ENCODE assay signal across 14 cellular contexts in the genomic region with DNA sequence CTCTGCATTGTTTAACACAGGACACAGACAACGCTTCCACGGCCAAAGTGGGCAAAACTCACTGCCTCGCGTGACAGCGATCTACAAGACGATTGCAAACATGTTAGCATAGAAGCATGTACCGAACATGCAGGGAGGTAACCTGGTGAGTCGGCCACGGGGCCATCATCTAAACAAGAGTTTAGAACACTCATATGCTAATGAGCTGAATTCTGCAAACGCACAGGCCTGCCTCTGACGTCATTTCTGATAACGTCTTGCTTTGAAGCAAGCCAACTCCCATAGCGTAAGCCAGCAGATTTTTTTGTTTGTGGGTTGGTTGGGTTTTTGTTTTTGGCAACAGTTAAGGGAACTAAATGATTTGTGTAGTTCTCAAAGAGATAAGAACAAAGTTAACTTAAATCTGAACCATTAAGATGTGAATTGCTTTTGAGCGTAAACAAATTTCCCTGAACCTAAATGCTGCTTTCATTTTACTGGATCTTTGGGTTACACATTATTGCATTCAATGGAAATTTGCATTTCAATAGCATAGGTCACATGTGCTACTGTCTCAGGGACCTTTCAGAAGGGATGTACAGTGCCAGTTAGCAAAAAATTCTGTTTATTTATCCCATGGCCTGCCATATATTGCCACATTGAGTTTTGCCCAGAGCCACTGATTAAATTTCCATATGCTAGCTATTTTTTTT.
DNase-seq lines count a peak whose midpoint lies in the region; ATAC-seq, FAIRE-seq and TF ChIP-seq lines count a peak whose summit lies in the region.
"Had no signal": no experiment of that assay in that cellular context is flagged by ENCODE, and none has a peak within 500 bp of the region (broad histone marks: within the 10 kb centered on the region; RNA-seq: fewer than 3 reads in every experiment).

No MANE protein-coding gene starts in this region.

- peaks cover 5% of the 10 kb centered on the region for H3K4me1 Mint-ChIP-seq in activated CD8-positive, alpha-beta memory T cell treated with anti-CD3 and anti-CD28 coated beads, Interleukin-2, amount 10 ng/mL, durations not matched to agents 7 days and 5 days

- TF ChIP-seq EP300 in HepG2 (IDR thresholded peaks at IDR 0.05; ENCODE audit: low read depth in 2 of 2, low read length in 2 of 2) (no peak), HepG2 (CRISPR knock-in tag; IDR thresholded peaks at IDR 0.05; ENCODE audit: borderline replicate concordance) (no peak)

- FAIRE-seq in HepG2 (lab: Jason Lieb, UNC), result no peak

- H4K20me1 ChIP-seq in HepG2 (ENCODE audit: insufficient read depth, low read length) (no peaks in the 10 kb centered on the region), hepatocyte (ENCODE audit: insufficient read depth, poor library complexity, severe bottlenecking) (no peaks in the 10 kb centered on the region)

- in situ Hi-C loops in HepG2 (cut with HindIII; ENCODE audit: extremely low pct_ligation_motif_present, low pct_unique_long_range_greater_than_20kb), result loop anchor here (10.0 kb wide), 1 partner anchor 413 kb away; no protein-coding TSS in a partner anchor
- in situ Hi-C loops in astrocyte of the cerebellum (cut with HindIII; ENCODE audit: low sequenced_read_pairs), result no loop called here

- no peaks in the 10 kb centered on the region for H3K4me1 ChIP-seq in HepG2 (ENCODE audit: insufficient read depth, low read length)
- H3K4me1 ChIP-seq in right lobe of liver, result no peaks in the 10 kb centered on the region
- no peaks in the 10 kb centered on the region for H3K4me1 ChIP-seq in hepatocyte (ENCODE audit: insufficient read depth)
- peaks cover 0 to 6% of the 10 kb centered on the region in 2 donors for H3K4me1 ChIP-seq in uterus
- H3K4me1 ChIP-seq: BE2C had no signal

- intact Hi-C loops in HepG2 (cut with micrococcal nuclease; ENCODE audit: unreplicated experiment), result no loop called here
- intact Hi-C loops in right lobe of liver (cut with DNase I), result loop anchor here (5.0 kb wide), 2 partner anchors 115 to 120 kb away; no protein-coding TSS in a partner anchor
- intact Hi-C loops in uterus (cut with DNase I; ENCODE audit: low total_unique reads), result loop anchor here (10.0 kb wide), 1 partner anchor 113 kb away; no protein-coding TSS in a partner anchor

- peaks cover 7 to 59% of the 10 kb centered on the region in 2 experiments for H3K27me3 ChIP-seq in HepG2 (ENCODE audit: control insufficient read depth in 1 of 2, insufficient read depth in 2 of 2, low read length in 2 of 2)
- peaks cover 0 to 3% of the 10 kb centered on the region in 2 donors for H3K27me3 ChIP-seq in right lobe of liver
- peaks cover 25% of the 10 kb centered on the region for H3K27me3 ChIP-seq in hepatocyte
- no peaks in the 10 kb centered on the region for H3K27me3 ChIP-seq in uterus
- H3K27me3 ChIP-seq: BE2C had no signal

- TF ChIP-seq POLR2A in HepG2 (IDR thresholded peaks at IDR 0.05; ENCODE audit: insufficient read depth in 1 of 2, low read depth in 2 of 2, low read length in 2 of 2), result no peak
- TF ChIP-seq POLR2A in right lobe of liver (IDR thresholded peaks at IDR 0.05), result no peak
- TF ChIP-seq POLR2A in uterus (IDR thresholded peaks at IDR 0.05), result no peak

- no peaks in the 10 kb centered on the region for H3K9me2 ChIP-seq in hepatocyte (replicated peaks; ENCODE audit: insufficient read depth)

- POLR2A ChIA-PET in HepG2 (lab: Yijun Ruan, JAX), result no interaction called here

- no peak overlapping the region for H3K27ac ChIP-seq in HepG2 (ENCODE audit: extremely low read length, insufficient read depth, low read length)
- H3K27ac ChIP-seq in right lobe of liver, result no peak overlapping the region
- no peak overlapping the region for H3K27ac ChIP-seq in hepatocyte
- peak overlapping the region; percentile 71 to 76 for H3K27ac ChIP-seq in uterus
- H3K27ac ChIP-seq: esophagus squamous epithelium had no signal

- no peak overlapping the region for H3K4me3 Mint-ChIP-seq in activated CD8-positive, alpha-beta memory T cell treated with anti-CD3 and anti-CD28 coated beads, Interleukin-2, amount 10 ng/mL, durations not matched to agents 7 days and 5 days
- H3K4me3 Mint-ChIP-seq: activated naive CD4-positive, alpha-beta T cell treated with anti-CD3 and anti-CD28 coated beads, Interleukin-2, amount 10 ng/mL, durations not matched to agents 7 days and 5 days; stimulated activated naive CD8-positive, alpha-beta T cell treated with anti-CD3 and anti-CD28 coated beads, Interleukin-15, Interleukin-2, amounts not matched to agents 100 ng/mL and 50 ng/mL, for 24 hours had no signal

- no peak overlapping the region for H2AFZ ChIP-seq in HepG2 (ENCODE audit: low read length)
- no peak overlapping the region for H2AFZ ChIP-seq in hepatocyte

- no peaks in the 10 kb centered on the region for H3K79me2 ChIP-seq in HepG2 (ENCODE audit: insufficient read depth, low read length)
- H3K79me2 ChIP-seq in hepatocyte, result no peaks in the 10 kb centered on the region

- peaks cover 57% of the 10 kb centered on the region for H3K27me3 Mint-ChIP-seq in activated CD8-positive, alpha-beta memory T cell treated with anti-CD3 and anti-CD28 coated beads, Interleukin-2, amount 10 ng/mL, durations not matched to agents 7 days and 5 days

- H3K9me3 ChIP-seq in HepG2 (ENCODE audit: low read length) (no peaks in the 10 kb centered on the region), right lobe of liver (no peaks in the 10 kb centered on the region), hepatocyte (ENCODE audit: low read depth) (no peaks in the 10 kb centered on the region), uterus (no peaks in the 10 kb centered on the region)
- H3K9me3 ChIP-seq: BE2C, esophagus squamous epithelium had no signal

- H3K9me3 Mint-ChIP-seq in activated CD8-positive, alpha-beta memory T cell treated with anti-CD3 and anti-CD28 coated beads, Interleukin-2, amount 10 ng/mL, durations not matched to agents 7 days and 5 days (ENCODE audit: low read depth), result no peaks in the 10 kb centered on the region
- H3K9me3 Mint-ChIP-seq: activated naive CD4-positive, alpha-beta T cell treated with anti-CD3 and anti-CD28 coated beads, Interleukin-2, amount 10 ng/mL, durations not matched to agents 7 days and 5 days; stimulated activated naive CD8-positive, alpha-beta T cell treated with anti-CD3 and anti-CD28 coated beads, Interleukin-15, Interleukin-2, amounts not matched to agents 100 ng/mL and 50 ng/mL, for 24 hours had no signal

- H3K36me3 ChIP-seq in HepG2 (replicated peaks in 1 of 2; ENCODE audit: control insufficient read depth in 1 of 2, insufficient read depth in 2 of 2, low read length in 2 of 2) (no peaks in the 10 kb centered on the region), right lobe of liver (no peaks in the 10 kb centered on the region), hepatocyte (replicated peaks; ENCODE audit: insufficient read depth, low read depth) (no peaks in the 10 kb centered on the region), uterus (no peaks in the 10 kb centered on the region)
- H3K36me3 ChIP-seq: BE2C, esophagus squamous epithelium had no signal

- no peak for ATAC-seq in HepG2
- no peak for ATAC-seq in right lobe of liver
- no peak for ATAC-seq in stimulated activated naive CD8-positive, alpha-beta T cell treated with anti-CD3 and anti-CD28 coated beads, Interleukin-15, Interleukin-2, amounts not matched to agents 100 U/mL and 50 U/mL, for 24 hours
- ATAC-seq in activated CD8-positive, alpha-beta memory T cell treated with anti-CD3 and anti-CD28 coated beads, Interleukin-2, amount 10 ng/mL, durations not matched to agents 7 days and 5 days, result no peak

- no peaks in the 10 kb centered on the region for H3K36me3 Mint-ChIP-seq in activated CD8-positive, alpha-beta memory T cell treated with anti-CD3 and anti-CD28 coated beads, Interleukin-2, amount 10 ng/mL, durations not matched to agents 7 days and 5 days
- H3K36me3 Mint-ChIP-seq: activated naive CD4-positive, alpha-beta T cell treated with anti-CD3 and anti-CD28 coated beads, Interleukin-2, amount 10 ng/mL, durations not matched to agents 7 days and 5 days had no signal

- no peak overlapping the region for H3K4me2 ChIP-seq in HepG2 (ENCODE audit: low read depth, low read length)
- no peak overlapping the region for H3K4me2 ChIP-seq in hepatocyte

- no TSS peak for BruUV-seq in HepG2 (replicated peaks; lab: Mats Ljungman, UMichigan)

- CTCF ChIA-PET in HepG2 (lab: Yijun Ruan, JAX; ENCODE audit: low intra/inter-chr PET ratio, low total read pairs), result no interaction called here
- CTCF ChIA-PET in activated CD8-positive, alpha-beta memory T cell treated with anti-CD3 and anti-CD28 coated beads, Interleukin-2, amount 10 ng/mL, durations not matched to agents 7 days and 5 days (lab: Charles Lee), result interaction anchor here (1.0 kb wide), 1 partner anchor 37 kb away, joined by 3 read pairs; no protein-coding TSS in a partner anchor

- H3K9ac ChIP-seq in HepG2 (ENCODE audit: insufficient read depth, low read depth, low read length), result no peak overlapping the region

- 59% methylated on average over 14 of the region's 14 CpGs for WGBS in HepG2 (ENCODE audit: low lambda C conversion rate)
- WGBS in right lobe of liver (ENCODE audit: insufficient coverage, low coverage, low lambda C conversion rate, missing lambda C conversion rate), result 63% methylated on average over 14 of the region's 14 CpGs
- WGBS in hepatocyte (ENCODE audit: low lambda C conversion rate, missing lambda C conversion rate), result 65% methylated on average over 14 of the region's 14 CpGs

- no peak for TF ChIP-seq RAD21 in HepG2 (CRISPR knock-in tag; IDR thresholded peaks at IDR 0.05)

- DNase-seq in HepG2 (ENCODE audit: low spot score) (no peak), right lobe of liver (no peak), astrocyte of the cerebellum (ENCODE audit: low read depth) (peak; percentile 40), hepatocyte (ENCODE audit: low spot score) (peak; percentile 51), uterus (peak in 1 of 2 donors; percentile 44), cerebellar nuclear complex (lab: John Stamatoyannopoulos, UW) (no peak)
- no peak for DNase-seq in stimulated activated naive CD8-positive, alpha-beta T cell treated with anti-CD3 and anti-CD28 coated beads, Interleukin-15, Interleukin-2, amounts not matched to agents 100 U/mL and 50 U/mL, for 24 hours
- DNase-seq in activated CD8-positive, alpha-beta memory T cell treated with anti-CD3 and anti-CD28 coated beads, Interleukin-2, amount 10 ng/mL, durations not matched to agents 7 days and 5 days, result no peak
- DNase-seq: activated naive CD4-positive, alpha-beta T cell treated with anti-CD3 and anti-CD28 coated beads, Interleukin-2, amount 10 ng/mL, durations not matched to agents 7 days and 5 days; BE2C; esophagus squamous epithelium; NCI-H1092 treated with DMSO at 0.1 percent for 48 hours; NCI-H526 had no signal

- H3K27ac Mint-ChIP-seq in activated CD8-positive, alpha-beta memory T cell treated with anti-CD3 and anti-CD28 coated beads, Interleukin-2, amount 10 ng/mL, durations not matched to agents 7 days and 5 days, result no peak overlapping the region
- H3K27ac Mint-ChIP-seq: activated naive CD4-positive, alpha-beta T cell treated with anti-CD3 and anti-CD28 coated beads, Interleukin-2, amount 10 ng/mL, durations not matched to agents 7 days and 5 days; stimulated activated naive CD8-positive, alpha-beta T cell treated with anti-CD3 and anti-CD28 coated beads, Interleukin-15, Interleukin-2, amounts not matched to agents 100 ng/mL and 50 ng/mL, for 24 hours had no signal

- H3K4me3 ChIP-seq in HepG2 (replicated peaks in 1 of 3; ENCODE audit: insufficient read depth in 1 of 3, low read depth in 2 of 3, low read length in 3 of 3), result no peak overlapping the region
- H3K4me3 ChIP-seq in right lobe of liver, result no peak overlapping the region
- H3K4me3 ChIP-seq in astrocyte of the cerebellum (ENCODE audit: low read depth, low read length), result no peak overlapping the region
- H3K4me3 ChIP-seq in hepatocyte, result no peak overlapping the region
- H3K4me3 ChIP-seq in uterus, result no peak overlapping the region

- no peak for TF ChIP-seq CTCF in HepG2 (CRISPR knock-in tag; IDR thresholded peaks at IDR 0.05)
- TF ChIP-seq CTCF in right lobe of liver (IDR thresholded peaks at IDR 0.05), result no peak
- TF ChIP-seq CTCF in astrocyte of the cerebellum (IDR thresholded peaks at IDR 0.05; ENCODE audit: low read depth, low read length, missing control alignments), result no peak
- TF ChIP-seq CTCF in hepatocyte (IDR thresholded peaks at IDR 0.05; ENCODE audit: poor library complexity), result no peak
- TF ChIP-seq CTCF in uterus (IDR thresholded peaks at IDR 0.05), result no peak

Comparison
In these comparisons a context has a peak if more than half of its experiments do, and no peak if none do; other contexts are left out.
1. DNase-seq: peak in astrocyte of the cerebellum (single experiment) and hepatocyte (single experiment); none in HepG2 (single experiment), right lobe of liver (0 of 3), stimulated activated naive CD8-positive, alpha-beta T cell treated with anti-CD3 and anti-CD28 coated beads, Interleukin-15, Interleukin-2, amounts not matched to agents 100 U/mL and 50 U/mL, for 24 hours (single experiment), activated CD8-positive, alpha-beta memory T cell treated with anti-CD3 and anti-CD28 coated beads, Interleukin-2, amount 10 ng/mL, durations not matched to agents 7 days and 5 days (single experiment) and cerebellar nuclear complex (0 of 2).
2. H3K27ac ChIP-seq: peak in uterus (2 of 2); none in HepG2 (single experiment), right lobe of liver (0 of 3) and hepatocyte (single experiment).